In the genomic region with DNA sequence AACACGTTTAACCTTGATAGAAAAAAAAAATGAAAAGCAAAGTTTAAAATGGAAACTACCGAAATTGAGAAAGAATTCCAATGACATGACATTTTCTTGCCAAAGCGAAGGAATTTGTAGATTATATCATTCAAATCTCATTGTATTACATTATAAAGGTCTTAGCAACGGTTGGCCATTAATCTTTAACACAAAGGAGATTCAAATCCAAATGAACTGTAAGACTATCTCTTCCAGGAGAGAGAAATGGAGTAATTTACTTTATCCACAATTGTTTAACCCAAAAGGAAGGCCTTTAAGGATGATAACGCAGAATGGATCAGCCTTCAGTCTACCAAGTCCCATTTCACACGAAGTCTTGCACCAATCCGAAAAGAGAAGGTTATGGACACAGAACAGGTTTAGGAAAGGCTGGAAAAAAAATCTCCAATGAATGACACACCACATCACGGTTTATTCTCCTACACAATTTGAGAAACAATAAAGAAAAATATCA, we compare ENCODE assay signal across 7 cellular contexts. TPM values are rescaled to one million over a fixed set of nuclear protein-coding genes. Genes with fewer than 3 reads are reported as not detected.
DNase-seq lines count a peak whose midpoint lies in the region; ATAC-seq and TF ChIP-seq lines count a peak whose summit lies in the region.

No MANE protein-coding gene starts in this region.

- no peaks in the 10 kb centered on the region for H3K27me3 ChIP-seq in H7 (ENCODE audit: control insufficient read depth, insufficient read depth, low read length)

- no peaks in the 10 kb centered on the region for H3K36me3 ChIP-seq in H7 (replicated peaks; ENCODE audit: control insufficient read depth, insufficient read depth, low read length)

- no peak for ATAC-seq in HG03025 (IDR thresholded peaks at IDR 0.05; ENCODE audit: low FRiP score, unreplicated experiment)

- no peak overlapping the region for H3K27ac ChIP-seq in RWPE1

- POLR2A ChIA-PET in RWPE1 (lab: Yijun Ruan, JAX; ENCODE audit: low non-redundant PET), result interaction anchor here (1.0 kb wide), 1 partner anchor 94 kb away, joined by 3 read pairs; no protein-coding TSS in a partner anchor

- H3K4me3 ChIP-seq in H7 (ENCODE audit: insufficient read depth, low read depth, low read length) (peak overlapping the region; percentile 89), fibroblast of mammary gland (ENCODE audit: control insufficient read depth, low read depth, low read length) (peak overlapping the region; percentile 90), retinal pigment epithelial cell (ENCODE audit: low read length) (peak overlapping the region; percentile 82)

- TF ChIP-seq CTCF in RWPE1 (conservative IDR thresholded peaks at IDR 0.05; ENCODE audit: low read depth) (no peak), fibroblast of mammary gland (conservative IDR thresholded peaks at IDR 0.05; ENCODE audit: control insufficient read depth, insufficient read depth, low read depth, low read length) (no peak), retinal pigment epithelial cell (conservative IDR thresholded peaks at IDR 0.05; ENCODE audit: low read depth, low read length) (no peak)

- DNase-seq in H7, result no peak
- DNase-seq in RWPE1 (ENCODE audit: low spot score), result peak; percentile 55
- peak; percentile 51 for DNase-seq in fibroblast of mammary gland (ENCODE audit: low read depth)
- DNase-seq in retinal pigment epithelial cell (ENCODE audit: low read depth), result no peak
- no peak for DNase-seq in iPS-NIHi7 (ENCODE audit: extremely low spot score)
- DNase-seq in HuH-7 (ENCODE audit: low spot score), result no peak

- CTCF ChIA-PET in RWPE1 (lab: Yijun Ruan, JAX), result interaction anchor here (0.6 to 2.6 kb wide), 3 partner anchors 121 to 193 kb away, joined by 3 to 28 read pairs (median 9); a partner anchor contains a TSS

RNA-seq across cellular contexts. Expression of a gene that starts 1.5 kb away (rescaled TPM):
- 160 and 234 TPM in 2 replicates for total RNA-seq in H7 (2014; rRNA removed; shearing (Covaris generic))

Comparison
In these comparisons a context has a peak if more than half of its experiments do, and no peak if none do; other contexts are left out.
1. DNase-seq: peak in RWPE1 (single experiment) and fibroblast of mammary gland (single experiment); none in H7 (single experiment), retinal pigment epithelial cell (single experiment), iPS-NIHi7 (single experiment) and HuH-7 (single experiment).
2. Peak in every context shown above with its lines, with median percentiles within 50 percentile points of each other: H3K4me3 ChIP-seq.